In the genomic region with DNA sequence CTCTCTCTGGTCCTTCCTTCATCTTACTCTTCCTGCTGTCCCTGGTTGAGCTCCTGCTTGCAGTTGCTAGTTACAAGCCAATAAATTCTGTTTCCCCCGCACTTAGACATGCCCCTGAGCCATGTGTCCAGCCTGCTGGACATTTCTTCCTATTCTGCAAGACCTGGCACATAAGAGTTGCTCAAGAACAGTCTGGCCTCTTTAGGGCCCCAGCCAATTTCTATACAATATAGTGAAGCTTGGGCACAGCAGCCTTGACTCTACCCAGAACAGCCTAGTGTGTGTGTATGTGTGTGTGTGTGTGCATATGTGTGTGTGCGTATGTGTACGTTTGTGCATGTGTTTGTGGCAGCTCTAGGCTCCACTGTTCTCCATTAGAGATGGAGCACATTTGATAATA, we compare ENCODE assay signal across 9 cellular contexts.
"Had no signal": no experiment of that assay in that cellular context is flagged by ENCODE, and none has a peak within 500 bp of the region (broad histone marks: within the 10 kb centered on the region; RNA-seq: fewer than 3 reads in every experiment).

No MANE protein-coding gene starts in this region.

- H3K4me1 Mint-ChIP-seq: IgD-negative memory B cell had no signal

- H3K4me3 ChIP-seq: K562 had no signal

- H3K27me3 Mint-ChIP-seq: IgD-negative memory B cell had no signal

- ATAC-seq: HepG2, K562 had no signal

- FAIRE-seq: HepG2, HTR-8/SVneo, K562 had no signal

- H3K27ac Mint-ChIP-seq: IgD-negative memory B cell had no signal

- H3K4me2 ChIP-seq: KMS-11 had no signal

- DNase-seq: IMR-90, KBM-7, KG1 had no signal

- H3K9ac ChIP-seq: KMS-11 had no signal

- H3K4me3 Mint-ChIP-seq: IgD-negative memory B cell had no signal

- H3K27ac ChIP-seq: HL-60, KMS-11 had no signal

- H3K36me3 Mint-ChIP-seq: IgD-negative memory B cell had no signal
